In genomic region chr7:18906901-18907300, GRCh38 we compare ENCODE assay signal across 2 cellular contexts.
TF ChIP-seq lines count a peak whose summit lies in the region.

No MANE protein-coding gene starts in this region.

TF ChIP-seq in SK-N-SH, 30 proteins besides CTCF, POLR2A, EP300 and RAD21 (continued from another document):
- TF ChIP-seq, protein P1, sequence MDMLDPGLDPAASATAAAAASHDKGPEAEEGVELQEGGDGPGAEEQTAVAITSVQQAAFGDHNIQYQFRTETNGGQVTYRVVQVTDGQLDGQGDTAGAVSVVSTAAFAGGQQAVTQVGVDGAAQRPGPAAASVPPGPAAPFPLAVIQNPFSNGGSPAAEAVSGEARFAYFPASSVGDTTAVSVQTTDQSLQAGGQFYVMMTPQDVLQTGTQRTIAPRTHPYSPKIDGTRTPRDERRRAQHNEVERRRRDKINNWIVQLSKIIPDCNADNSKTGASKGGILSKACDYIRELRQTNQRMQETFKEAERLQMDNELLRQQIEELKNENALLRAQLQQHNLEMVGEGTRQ (IDR thresholded peaks at IDR 0.05; ENCODE audit: borderline replicate concordance, low read depth, low read length), result no peak
- TF ChIP-seq, protein P2, sequence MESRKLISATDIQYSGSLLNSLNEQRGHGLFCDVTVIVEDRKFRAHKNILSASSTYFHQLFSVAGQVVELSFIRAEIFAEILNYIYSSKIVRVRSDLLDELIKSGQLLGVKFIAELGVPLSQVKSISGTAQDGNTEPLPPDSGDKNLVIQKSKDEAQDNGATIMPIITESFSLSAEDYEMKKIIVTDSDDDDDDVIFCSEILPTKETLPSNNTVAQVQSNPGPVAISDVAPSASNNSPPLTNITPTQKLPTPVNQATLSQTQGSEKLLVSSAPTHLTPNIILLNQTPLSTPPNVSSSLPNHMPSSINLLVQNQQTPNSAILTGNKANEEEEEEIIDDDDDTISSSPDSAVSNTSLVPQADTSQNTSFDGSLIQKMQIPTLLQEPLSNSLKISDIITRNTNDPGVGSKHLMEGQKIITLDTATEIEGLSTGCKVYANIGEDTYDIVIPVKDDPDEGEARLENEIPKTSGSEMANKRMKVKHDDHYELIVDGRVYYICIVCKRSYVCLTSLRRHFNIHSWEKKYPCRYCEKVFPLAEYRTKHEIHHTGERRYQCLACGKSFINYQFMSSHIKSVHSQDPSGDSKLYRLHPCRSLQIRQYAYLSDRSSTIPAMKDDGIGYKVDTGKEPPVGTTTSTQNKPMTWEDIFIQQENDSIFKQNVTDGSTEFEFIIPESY (IDR thresholded peaks at IDR 0.05; ENCODE audit: borderline replicate concordance, low read depth), result no peak
- TF ChIP-seq MEF2A (IDR thresholded peaks at IDR 0.05; ENCODE audit: borderline replicate concordance, low read depth) (no peak), CHD2 (IDR thresholded peaks at IDR 0.05; ENCODE audit: low read length, partially characterized antibody) (no peak), TEAD4 (IDR thresholded peaks at IDR 0.05; ENCODE audit: borderline replicate concordance, insufficient read depth) (no peak), RFX5 (IDR thresholded peaks at IDR 0.05; ENCODE audit: low read length) (no peak), JUND (IDR thresholded peaks at IDR 0.05) (no peak), GATA2 (CRISPR knock-in tag; IDR thresholded peaks at IDR 0.05) (no peak)
- TF ChIP-seq, protein P3, sequence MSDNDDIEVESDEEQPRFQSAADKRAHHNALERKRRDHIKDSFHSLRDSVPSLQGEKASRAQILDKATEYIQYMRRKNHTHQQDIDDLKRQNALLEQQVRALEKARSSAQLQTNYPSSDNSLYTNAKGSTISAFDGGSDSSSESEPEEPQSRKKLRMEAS (IDR thresholded peaks at IDR 0.05; ENCODE audit: low read depth), result no peak

TF ChIP-seq in SK-N-SH treated with all-trans-retinoic acid at 6 μM for 48 hours, 23 proteins besides CTCF, POLR2A, EP300 and RAD21:
- TF ChIP-seq, protein P4, sequence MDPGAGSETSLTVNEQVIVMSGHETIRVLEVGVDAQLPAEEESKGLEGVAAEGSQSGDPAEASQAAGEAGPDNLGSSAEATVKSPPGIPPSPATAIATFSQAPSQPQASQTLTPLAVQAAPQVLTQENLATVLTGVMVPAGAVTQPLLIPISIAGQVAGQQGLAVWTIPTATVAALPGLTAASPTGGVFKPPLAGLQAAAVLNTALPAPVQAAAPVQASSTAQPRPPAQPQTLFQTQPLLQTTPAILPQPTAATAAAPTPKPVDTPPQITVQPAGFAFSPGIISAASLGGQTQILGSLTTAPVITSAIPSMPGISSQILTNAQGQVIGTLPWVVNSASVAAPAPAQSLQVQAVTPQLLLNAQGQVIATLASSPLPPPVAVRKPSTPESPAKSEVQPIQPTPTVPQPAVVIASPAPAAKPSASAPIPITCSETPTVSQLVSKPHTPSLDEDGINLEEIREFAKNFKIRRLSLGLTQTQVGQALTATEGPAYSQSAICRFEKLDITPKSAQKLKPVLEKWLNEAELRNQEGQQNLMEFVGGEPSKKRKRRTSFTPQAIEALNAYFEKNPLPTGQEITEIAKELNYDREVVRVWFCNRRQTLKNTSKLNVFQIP (CRISPR knock-in tag; IDR thresholded peaks at IDR 0.05; ENCODE audit: borderline replicate concordance, low read depth), result no peak
- no peak for TF ChIP-seq ZNF70 (CRISPR knock-in tag; IDR thresholded peaks at IDR 0.05)
